In the genomic region with DNA sequence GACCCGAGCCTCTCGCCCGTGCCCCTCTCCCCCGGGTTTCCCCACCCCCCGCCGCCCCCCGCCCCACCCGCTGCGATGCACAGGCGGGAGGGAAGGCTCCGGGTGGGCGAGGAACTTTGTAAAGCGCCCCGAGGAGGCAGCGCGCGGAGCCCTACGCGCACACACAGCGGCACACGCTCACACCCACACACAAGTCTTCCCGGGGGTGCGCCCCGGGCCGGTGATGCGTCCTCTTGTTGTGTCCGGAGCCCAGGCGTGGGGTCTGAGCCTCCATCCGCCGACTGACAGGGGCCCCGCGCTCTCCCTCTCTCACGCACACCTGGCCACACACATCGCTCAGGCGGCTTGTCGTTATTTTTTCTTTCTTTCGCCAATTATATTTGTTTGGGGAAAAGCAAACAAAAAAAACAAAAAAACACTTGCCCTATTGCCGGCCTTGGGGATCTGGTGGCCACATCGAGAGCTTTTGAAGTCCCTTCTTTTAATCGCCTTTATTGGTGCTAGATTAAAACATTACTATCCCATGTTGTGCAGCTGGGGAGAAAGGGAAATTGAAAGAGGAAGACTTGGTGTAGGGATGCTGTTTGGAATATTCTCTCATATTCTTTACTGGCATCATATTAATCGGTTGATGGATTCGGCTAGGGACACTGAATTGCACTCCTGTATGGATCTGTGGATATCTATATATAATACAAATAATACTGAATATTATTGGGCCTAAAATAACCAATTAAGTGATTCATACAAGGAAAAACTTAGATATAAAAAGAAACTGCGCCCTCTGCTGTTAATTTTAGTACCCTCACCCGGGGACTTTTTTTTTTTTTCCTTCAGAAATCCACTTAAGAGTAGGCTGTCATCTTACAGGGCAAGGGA, we compare ENCODE assay signal across 8 cellular contexts. TPM values are rescaled to one million over a fixed set of nuclear protein-coding genes. Genes with fewer than 3 reads are reported as not detected.
DNase-seq lines count a peak whose midpoint lies in the region; ATAC-seq and TF ChIP-seq lines count a peak whose summit lies in the region.

No MANE protein-coding gene starts in this region.

- H3K4me1 ChIP-seq in MM.1S (ENCODE audit: low read length) (no peaks in the 10 kb centered on the region), duodenal mucosa (ENCODE audit: control insufficient read depth in 1 of 2, insufficient read depth in 2 of 2, low read length in 2 of 2) (peaks cover 10 to 15% of the 10 kb centered on the region in 2 donors), left lung (peaks cover 0 to 20% of the 10 kb centered on the region in 2 donors)

- H3K9me2 ChIP-seq in MM.1S (replicated peaks; ENCODE audit: insufficient read depth, low read length) = no peaks in the 10 kb centered on the region

- no peak overlapping the region for H3K27ac Mint-ChIP-seq in stimulated activated naive CD8-positive, alpha-beta T cell treated with anti-CD3 and anti-CD28 coated beads, Interleukin-15, Interleukin-2, amounts not matched to agents 100 ng/mL and 50 ng/mL, for 24 hours

- intact Hi-C loops in left lung (cut with DNase I) = no loop called here

- H3K27me3 Mint-ChIP-seq in stimulated activated naive CD8-positive, alpha-beta T cell treated with anti-CD3 and anti-CD28 coated beads, Interleukin-15, Interleukin-2, amounts not matched to agents 100 ng/mL and 50 ng/mL, for 24 hours = peaks cover 77% of the 10 kb centered on the region

- H3K27me3 ChIP-seq in MM.1S (replicated peaks; ENCODE audit: insufficient read depth, low read length) (no peaks in the 10 kb centered on the region), duodenal mucosa (ENCODE audit: control insufficient read depth in 1 of 2, insufficient read depth in 2 of 2, low read length in 2 of 2) (peaks cover 7 to 29% of the 10 kb centered on the region in 2 donors), left lung (peaks cover 0 to 80% of the 10 kb centered on the region in 2 donors)

- H3K9me3 ChIP-seq in MM.1S (replicated peaks; ENCODE audit: insufficient read depth, low read length) (no peaks in the 10 kb centered on the region), duodenal mucosa (ENCODE audit: control insufficient read depth in 1 of 2, low read length in 2 of 2) (no peaks in the 10 kb centered on the region), left lung (no peaks in the 10 kb centered on the region)

- H3K4me1 Mint-ChIP-seq in stimulated activated naive CD8-positive, alpha-beta T cell treated with anti-CD3 and anti-CD28 coated beads, Interleukin-15, Interleukin-2, amounts not matched to agents 100 ng/mL and 50 ng/mL, for 24 hours (ENCODE audit: low read depth) = peaks cover 21% of the 10 kb centered on the region

- ATAC-seq in GM21360 (IDR thresholded peaks at IDR 0.05; ENCODE audit: unreplicated experiment) = peak; percentile 47
- ATAC-seq in left lung = peak; percentile 66

- H3K4me3 ChIP-seq in MM.1S (ENCODE audit: low read length) (peak overlapping the region; percentile 70), duodenal mucosa (ENCODE audit: low read depth in 1 of 2, low read length in 2 of 2) (peak overlapping the region; percentile 56 to 65), left lung (peak overlapping the region; percentile 44 to 45)

- no peaks in the 10 kb centered on the region for H3K36me3 Mint-ChIP-seq in stimulated activated naive CD8-positive, alpha-beta T cell treated with anti-CD3 and anti-CD28 coated beads, Interleukin-15, Interleukin-2, amounts not matched to agents 100 ng/mL and 50 ng/mL, for 24 hours (ENCODE audit: low read depth)

- H3K9me3 Mint-ChIP-seq in stimulated activated naive CD8-positive, alpha-beta T cell treated with anti-CD3 and anti-CD28 coated beads, Interleukin-15, Interleukin-2, amounts not matched to agents 100 ng/mL and 50 ng/mL, for 24 hours = no peaks in the 10 kb centered on the region

- H3K36me3 ChIP-seq in MM.1S (replicated peaks; ENCODE audit: insufficient read depth, low read length) (no peaks in the 10 kb centered on the region), duodenal mucosa (ENCODE audit: control insufficient read depth in 1 of 2, insufficient read depth in 2 of 2, low read length in 2 of 2) (no peaks in the 10 kb centered on the region), left lung (no peaks in the 10 kb centered on the region)

- no peaks in the 10 kb centered on the region for H3F3A ChIP-seq in MM.1S (ENCODE audit: insufficient read depth, low read length)

- DNase-seq in COR-L47 (lab: John Stamatoyannopoulos, UW) (peak; percentile 47), MM.1S (peak; percentile 19), SW480 (ENCODE audit: low spot score) (peak; percentile 22), left lung (peak in 1 of 2 donors; percentile 77), activated gamma-delta T cell treated with Interleukin-2 at 50 U/mL for 16 hours (no peak)

- no peaks in the 10 kb centered on the region for H4K20me1 ChIP-seq in MM.1S (ENCODE audit: insufficient read depth, low read length)

- H3K4me2 ChIP-seq in MM.1S (ENCODE audit: low read depth, low read length) = peak overlapping the region; percentile 72

- H3K27ac ChIP-seq in MM.1S (ENCODE audit: low read length) (no peak overlapping the region), duodenal mucosa (ENCODE audit: low read depth, low read length) (no peak overlapping the region), left lung (peak overlapping the region in 1 of 2 donors; percentile 71)

- H3K4me3 Mint-ChIP-seq in stimulated activated naive CD8-positive, alpha-beta T cell treated with anti-CD3 and anti-CD28 coated beads, Interleukin-15, Interleukin-2, amounts not matched to agents 100 ng/mL and 50 ng/mL, for 24 hours = peak overlapping the region; percentile 82

- no peak overlapping the region; the same call in 1 of the 2 replicates for H3K9ac ChIP-seq in MM.1S (ENCODE audit: low read length)
- no peak overlapping the region for H3K9ac ChIP-seq in duodenal mucosa (ENCODE audit: low read depth in 1 of 2, low read length in 2 of 2)

- H2AFZ ChIP-seq in MM.1S (ENCODE audit: low read length) = peak overlapping the region; percentile 58; the same call in 1 of the 2 replicates

- TF ChIP-seq CTCF in MM.1S (IDR thresholded peaks at IDR 0.05; ENCODE audit: low read length) = peak; percentile 33
- TF ChIP-seq CTCF in left lung (IDR thresholded peaks at IDR 0.05) = peak; percentile 35 to 70

- no peaks in the 10 kb centered on the region for H3K79me2 ChIP-seq in MM.1S (ENCODE audit: low read length)

RNA-seq across cellular contexts. Expression of a gene that starts 0.9 kb away (rescaled TPM):
- 10 to 100 TPM in 1 of 2 donors, 1 to 10 TPM in 1; 5.7 to 12.7 TPM for total RNA-seq in left lung
